Comparison of ENCODE assay signal across 8 cellular contexts in genomic region chrX:154490021-154490413, GRCh38. TPM values are rescaled to one million over a fixed set of nuclear protein-coding genes. Genes with fewer than 3 reads are reported as not detected.
DNase-seq lines count a peak whose midpoint lies in the region; ATAC-seq and TF ChIP-seq lines count a peak whose summit lies in the region.

No MANE protein-coding gene starts in this region.

- peaks cover 0 to 3% of the 10 kb centered on the region in 2 experiments for H3K36me3 ChIP-seq in SK-N-SH (replicated peaks in 1 of 2; ENCODE audit: control insufficient read depth in 1 of 2, insufficient read depth in 2 of 2, low read length in 1 of 2)
- no peaks in the 10 kb centered on the region for H3K36me3 ChIP-seq in effector memory CD4-positive, alpha-beta T cell (ENCODE audit: control insufficient read depth, insufficient read depth, low read length)
- H3K36me3 ChIP-seq in mucosa of rectum (ENCODE audit: control insufficient read depth in 2 of 2, insufficient read depth in 2 of 2, low read length in 2 of 2) = no peaks in the 10 kb centered on the region
- H3K36me3 ChIP-seq in urinary bladder (ENCODE audit: insufficient read depth) = no peaks in the 10 kb centered on the region

- 0 out of 2 replicates have a peak overlapping the region, but pooled peaks have one; percentile 22 for H2AFZ ChIP-seq in SK-N-SH (ENCODE audit: low read depth)

- no peaks in the 10 kb centered on the region for H4K20me1 ChIP-seq in SK-N-SH (ENCODE audit: insufficient read depth)

- peaks cover 14% of the 10 kb centered on the region; the same call in 1 of the 2 replicates for H3K79me2 ChIP-seq in SK-N-SH (ENCODE audit: insufficient read depth)

- peak; percentile 17 for ATAC-seq in HG03039 (IDR thresholded peaks at IDR 0.05; ENCODE audit: unreplicated experiment)

- WGBS in SK-N-SH (ENCODE audit: low lambda C conversion rate) = 14% methylated on average over 2 of the region's 19 CpGs
- 1% methylated on average over 19 of the region's 19 CpGs for WGBS in urinary bladder

- H3K27me3 ChIP-seq in SK-N-SH (ENCODE audit: insufficient read depth) = 0 out of 2 replicates have a peak, but pooled peaks cover 10% of the 10 kb centered on the region
- H3K27me3 ChIP-seq in effector memory CD4-positive, alpha-beta T cell (replicated peaks; ENCODE audit: control insufficient read depth, insufficient read depth, low read length, poor library complexity, severe bottlenecking) = no peaks in the 10 kb centered on the region
- H3K27me3 ChIP-seq in mucosa of rectum (ENCODE audit: control insufficient read depth in 2 of 2, insufficient read depth in 2 of 2, low read length in 2 of 2) = peaks cover 0 to 3% of the 10 kb centered on the region in 2 donors

- H3F3A ChIP-seq in SK-N-SH (replicated peaks; ENCODE audit: insufficient read depth) = peaks cover 2% of the 10 kb centered on the region

- no peaks in the 10 kb centered on the region for H3K9me3 ChIP-seq in SK-N-SH
- H3K9me3 ChIP-seq in effector memory CD4-positive, alpha-beta T cell (ENCODE audit: control insufficient read depth, low read length) = no peaks in the 10 kb centered on the region
- no peaks in the 10 kb centered on the region for H3K9me3 ChIP-seq in mucosa of rectum (ENCODE audit: control insufficient read depth in 2 of 2, low read length in 2 of 2)

- H3K27ac ChIP-seq in SK-N-SH (ENCODE audit: low read depth in 2 of 2, low read length in 1 of 2) = peak overlapping the region; percentile 59 to 74
- H3K27ac ChIP-seq in effector memory CD4-positive, alpha-beta T cell (ENCODE audit: insufficient read depth, low read length, poor library complexity, severe bottlenecking) = peak overlapping the region; percentile 78
- H3K27ac ChIP-seq in mucosa of rectum (ENCODE audit: low read depth in 2 of 2, low read length in 2 of 2) = peak overlapping the region; percentile 87 to 94
- H3K27ac ChIP-seq in urinary bladder (ENCODE audit: low read depth) = peak overlapping the region; percentile 96

- DNase-seq in stimulated activated CD4-positive, alpha-beta T cell treated with anti-CD3 and anti-CD28 coated beads, Interleukin-15, amount 100 ng/mL, for 24 hours = peak; percentile 48
- no peak for DNase-seq in stimulated activated CD4-positive, alpha-beta T cell treated with anti-CD3 and anti-CD28 coated beads, Interleukin-12 subunit alpha, Interleukin-12 subunit beta, amount 100 ng/mL, for 4 hours
- DNase-seq in SK-N-SH (peak; percentile 43), NCI-H2029 (lab: John Stamatoyannopoulos, UW) (no peak)
- peak in 2 of 3 donors; percentile 12 to 15 for DNase-seq in effector memory CD4-positive, alpha-beta T cell

- CTCF ChIA-PET in SK-N-SH (lab: Yijun Ruan, JAX) = interaction anchor here (0.7 to 1.7 kb wide), 5 partner anchors 10 to 472 kb away, joined by 3 to 6 read pairs (median 4); no protein-coding TSS in a partner anchor

- H3K4me1 ChIP-seq in SK-N-SH (ENCODE audit: control insufficient read depth in 1 of 2, insufficient read depth in 2 of 2, low read depth in 1 of 2, low read length in 1 of 2) (peaks cover 0 to 17% of the 10 kb centered on the region in 2 experiments; a peak in 1 of 4 replicates), mucosa of rectum (ENCODE audit: control insufficient read depth in 2 of 2, insufficient read depth in 2 of 2, low read length in 2 of 2) (peaks cover 18 to 21% of the 10 kb centered on the region in 2 donors), urinary bladder (ENCODE audit: insufficient read depth) (no peaks in the 10 kb centered on the region)
- H3K4me1 ChIP-seq in effector memory CD4-positive, alpha-beta T cell (ENCODE audit: control insufficient read depth, insufficient read depth, low read length, poor library complexity, severe bottlenecking) = peaks cover 10% of the 10 kb centered on the region

- no peaks in the 10 kb centered on the region for H3K9me2 ChIP-seq in SK-N-SH

- POLR2A ChIA-PET in SK-N-SH (lab: Yijun Ruan, JAX) = interaction anchor here (0.9 to 2.2 kb wide), 4 partner anchors 12 to 92 kb away, joined by 4 to 8 read pairs (median 4); partner anchors contain the start of genes LAGE3 and RPL10

- H3K9ac ChIP-seq in SK-N-SH (peak overlapping the region; percentile 68), mucosa of rectum (ENCODE audit: low read depth in 1 of 2, low read length in 2 of 2) (peak overlapping the region; percentile 65 to 89)

- H3K4me2 ChIP-seq in SK-N-SH = peak overlapping the region; percentile 74

- TF ChIP-seq CTCF in SK-N-SH (IDR thresholded peaks at IDR 0.05) = no peak

- no peak for TF ChIP-seq RAD21 in SK-N-SH (IDR thresholded peaks at IDR 0.05; ENCODE audit: low read length)

- no peak for TF ChIP-seq EP300 in SK-N-SH (IDR thresholded peaks at IDR 0.05; ENCODE audit: borderline replicate concordance in 1 of 2, low read depth in 1 of 2, low read length in 1 of 2)

- H3K4me3 ChIP-seq in SK-N-SH (ENCODE audit: low read depth in 2 of 2, low read length in 1 of 2) (peak overlapping the region; percentile 60 to 66), mucosa of rectum (ENCODE audit: low read length in 2 of 2) (peak overlapping the region; percentile 72 to 74), urinary bladder (ENCODE audit: low read depth, low read length) (peak overlapping the region; percentile 69)
- peak overlapping the region; percentile 49 for H3K4me3 ChIP-seq in effector memory CD4-positive, alpha-beta T cell (ENCODE audit: insufficient read depth, low read depth, low read length, poor library complexity, severe bottlenecking)

TF ChIP-seq in SK-N-SH, 30 proteins besides CTCF, POLR2A, EP300 and RAD21:
- TF ChIP-seq TCF12 (IDR thresholded peaks at IDR 0.05) (no peak), MXI1 (IDR thresholded peaks at IDR 0.05; ENCODE audit: low read depth, low read length) (no peak), SIN3A (IDR thresholded peaks at IDR 0.05; ENCODE audit: borderline replicate concordance, low read depth, low read length) (peak; percentile 15; the same call in 1 of the 2 replicates)

RNA-seq across cellular contexts. Expression of gene SLC10A3, which starts 0.4 kb away (rescaled TPM):
- polyA plus RNA-seq in SK-N-SH (2012; rRNA removed) (28.4 and 29.7 TPM in 2 replicates), urinary bladder (55.2 TPM)
- polyA plus RNA-seq in SK-N-SH (2012; cell fraction: cytosol; rRNA removed) = 11.5 and 21.2 TPM in 2 replicates
- polyA plus RNA-seq in SK-N-SH (2012; cell fraction: nucleus; rRNA removed) = 18.8 and 19.4 TPM in 2 replicates
- 7.9 TPM for total RNA-seq in urinary bladder

RNA-seq across cellular contexts. Expression of gene UBL4A, which starts 3.6 kb away (rescaled TPM):
- polyA plus RNA-seq in SK-N-SH (2012; rRNA removed) (27.4 and 27.8 TPM in 2 replicates), urinary bladder (49.9 TPM)
- polyA plus RNA-seq in SK-N-SH (2012; cell fraction: cytosol; rRNA removed) = 14.0 and 22.7 TPM in 2 replicates
- polyA plus RNA-seq in SK-N-SH (2012; cell fraction: nucleus; rRNA removed) = 15.0 and 21.3 TPM in 2 replicates
- total RNA-seq in urinary bladder = 20.4 TPM

RNA-seq across cellular contexts. Expression of gene LAGE3, which starts 10.9 kb away (rescaled TPM):
- polyA plus RNA-seq in SK-N-SH (2012; rRNA removed) (29.3 and 37.2 TPM in 2 replicates), urinary bladder (33.0 TPM)
- polyA plus RNA-seq in SK-N-SH (2012; cell fraction: cytosol; rRNA removed) = 16.9 and 28.0 TPM in 2 replicates
- polyA plus RNA-seq in SK-N-SH (2012; cell fraction: nucleus; rRNA removed) = 9.8 and 16.3 TPM in 2 replicates
- total RNA-seq in urinary bladder = 7.7 TPM

RNA-seq across cellular contexts. Expression of gene FAM3A, which starts 26.0 kb away (rescaled TPM):
- polyA plus RNA-seq in SK-N-SH (2012; rRNA removed) (36.7 and 42.1 TPM in 2 replicates), urinary bladder (67.8 TPM)
- polyA plus RNA-seq in SK-N-SH (2012; cell fraction: cytosol; rRNA removed) = 17.2 and 28.6 TPM in 2 replicates
- 81.3 and 93.7 TPM in 2 replicates for polyA plus RNA-seq in SK-N-SH (2012; cell fraction: nucleus; rRNA removed)
- total RNA-seq in urinary bladder = 11.2 TPM

RNA-seq across cellular contexts. Expression of gene PLXNA3, which starts 31.9 kb away (rescaled TPM):
- 28.3 and 33.2 TPM in 2 replicates for polyA plus RNA-seq in SK-N-SH (2012; rRNA removed)
- polyA plus RNA-seq in SK-N-SH (2012; cell fraction: cytosol; rRNA removed) = 7.5 and 12.2 TPM in 2 replicates
- polyA plus RNA-seq in SK-N-SH (2012; cell fraction: nucleus; rRNA removed) = 197 and 217 TPM in 2 replicates
- 17.3 TPM for total RNA-seq in urinary bladder
- 10.1 TPM for polyA plus RNA-seq in urinary bladder

Comparison
In these comparisons a context has a peak if more than half of its experiments do, and no peak if none do; other contexts are left out.
1. DNase-seq: peak in stimulated activated CD4-positive, alpha-beta T cell treated with anti-CD3 and anti-CD28 coated beads, Interleukin-15, amount 100 ng/mL, for 24 hours (single experiment), SK-N-SH (single experiment) and effector memory CD4-positive, alpha-beta T cell (2 of 3); none in stimulated activated CD4-positive, alpha-beta T cell treated with anti-CD3 and anti-CD28 coated beads, Interleukin-12 subunit alpha, Interleukin-12 subunit beta, amount 100 ng/mL, for 4 hours (single experiment) and NCI-H2029 (single experiment).
2. Peak in every context shown above with its lines, with median percentiles within 50 percentile points of each other: H3K27ac ChIP-seq and H3K4me3 ChIP-seq.